20 cellular contexts compared by ENCODE assay signal in genomic region chr5:88686743-88687142, GRCh38.
DNase-seq lines count a peak whose midpoint lies in the region; ATAC-seq and TF ChIP-seq lines count a peak whose summit lies in the region.
"Had no signal": no experiment of that assay in that cellular context is flagged by ENCODE, and none has a peak within 500 bp of the region (broad histone marks: within the 10 kb centered on the region; RNA-seq: fewer than 3 reads in every experiment).

No MANE protein-coding gene starts in this region.

- no peaks in the 10 kb centered on the region for H3K79me2 ChIP-seq in GM23338 (replicated peaks; ENCODE audit: insufficient read depth)
- H3K79me2 ChIP-seq in osteoblast (ENCODE audit: insufficient read depth, low read length), result no peaks in the 10 kb centered on the region

- no peak for TF ChIP-seq CTCF in GM23338 (conservative IDR thresholded peaks at IDR 0.05; ENCODE audit: low read depth in 2 of 2)
- no peak for TF ChIP-seq CTCF in dorsolateral prefrontal cortex (IDR thresholded peaks at IDR 0.05 in 54 of 56, conservative IDR thresholded peaks at IDR 0.05 in 2 of 56; ENCODE audit: low read depth in 1 of 56, partially characterized antibody in 56 of 56)
- TF ChIP-seq CTCF in osteoblast (IDR thresholded peaks at IDR 0.05; ENCODE audit: extremely low read depth, low read depth, low read length), result no peak

- H3K4me3 ChIP-seq in GM23338 (no peak overlapping the region), dorsolateral prefrontal cortex (peak overlapping the region; percentile 6 to 93 (median 79)), osteoblast (ENCODE audit: insufficient read depth, low read length) (no peak overlapping the region)
- H3K4me3 ChIP-seq: BLaER1, Peyer's patch had no signal

- H3K9me3 Mint-ChIP-seq in GM23338, result no peaks in the 10 kb centered on the region; the same call in 2 of the 3 replicates
- no peaks in the 10 kb centered on the region for H3K9me3 Mint-ChIP-seq in activated T-helper 1 cell treated with anti-CD3 and anti-CD28 coated beads, Interleukin-12 subunit alpha, Interleukin-12 subunit beta, Interleukin-2, Interleukin-4 antibody, amounts not matched to agents 30 ng/mL and 10 ng/mL and 1 ng/mL, durations not matched to agents 14 hours and 24 hours and 36 hours
- no peaks in the 10 kb centered on the region for H3K9me3 Mint-ChIP-seq in activated CD4-positive, alpha-beta memory T cell treated with anti-CD3 and anti-CD28 coated beads, Interleukin-2, amount 10 ng/mL, durations not matched to agents 7 days and 5 days

- H3K9me2 ChIP-seq in GM23338 (ENCODE audit: insufficient read depth), result no peaks in the 10 kb centered on the region

- H4K20me1 ChIP-seq in GM23338 (replicated peaks; ENCODE audit: insufficient read depth) (peaks cover 12% of the 10 kb centered on the region), osteoblast (ENCODE audit: insufficient read depth, low read length) (no peaks in the 10 kb centered on the region)

- H3K9me3 ChIP-seq in osteoblast (ENCODE audit: low read depth, low read length), result no peaks in the 10 kb centered on the region

- no peak overlapping the region for H3K27ac ChIP-seq in GM23338 (ENCODE audit: low read depth)
- peak overlapping the region; percentile 75 to 100 (median 99) for H3K27ac ChIP-seq in dorsolateral prefrontal cortex
- no peak overlapping the region for H3K27ac ChIP-seq in osteoblast (ENCODE audit: low read depth, low read length)
- H3K27ac ChIP-seq: BLaER1, HL-60, Peyer's patch had no signal

- H3K4me1 ChIP-seq in GM23338 (ENCODE audit: insufficient read depth), result peaks cover 75% of the 10 kb centered on the region
- peaks cover 9% of the 10 kb centered on the region for H3K4me1 ChIP-seq in osteoblast (ENCODE audit: insufficient read depth, low read length)
- H3K4me1 ChIP-seq: BLaER1 had no signal

- H2AFZ ChIP-seq in GM23338 (no peak overlapping the region), osteoblast (ENCODE audit: low read length) (no peak overlapping the region)

- ATAC-seq in GM23338, result no peak
- ATAC-seq in HG03175 (IDR thresholded peaks at IDR 0.05; ENCODE audit: unreplicated experiment), result no peak

- no peak overlapping the region for H3K4me2 ChIP-seq in GM23338
- no peak overlapping the region for H3K4me2 ChIP-seq in osteoblast (ENCODE audit: insufficient read depth, low read length)
- H3K4me2 ChIP-seq: BLaER1 had no signal

- H3K4me3 Mint-ChIP-seq in GM23338, result no peak overlapping the region
- no peak overlapping the region for H3K4me3 Mint-ChIP-seq in activated T-helper 1 cell treated with anti-CD3 and anti-CD28 coated beads, Interleukin-12 subunit alpha, Interleukin-12 subunit beta, Interleukin-2, Interleukin-4 antibody, amounts not matched to agents 30 ng/mL and 10 ng/mL and 1 ng/mL, durations not matched to agents 14 hours and 24 hours and 36 hours
- H3K4me3 Mint-ChIP-seq in activated CD4-positive, alpha-beta memory T cell treated with anti-CD3 and anti-CD28 coated beads, Interleukin-2, amount 10 ng/mL, durations not matched to agents 7 days and 5 days, result no peak overlapping the region

- H3K27me3 ChIP-seq in GM23338 (ENCODE audit: insufficient read depth) (peaks cover 100% of the 10 kb centered on the region), dorsolateral prefrontal cortex (peaks cover 0 to 9% (median 0%) of the 10 kb centered on the region in 45 donors), osteoblast (ENCODE audit: insufficient read depth, low read length) (peaks cover 100% of the 10 kb centered on the region)

- H3K4me1 Mint-ChIP-seq in GM23338, result peaks cover 72% of the 10 kb centered on the region
- H3K4me1 Mint-ChIP-seq in activated T-helper 1 cell treated with anti-CD3 and anti-CD28 coated beads, Interleukin-12 subunit alpha, Interleukin-12 subunit beta, Interleukin-2, Interleukin-4 antibody, amounts not matched to agents 30 ng/mL and 10 ng/mL and 1 ng/mL, durations not matched to agents 14 hours and 24 hours and 36 hours (ENCODE audit: low read depth), result peaks cover 25% of the 10 kb centered on the region
- H3K4me1 Mint-ChIP-seq in activated CD4-positive, alpha-beta memory T cell treated with anti-CD3 and anti-CD28 coated beads, Interleukin-2, amount 10 ng/mL, durations not matched to agents 7 days and 5 days, result peaks cover 12% of the 10 kb centered on the region

- H3F3A ChIP-seq in GM23338 (replicated peaks; ENCODE audit: low read depth), result peaks cover 22% of the 10 kb centered on the region

- H3K27ac Mint-ChIP-seq in GM23338, result no peak overlapping the region
- H3K27ac Mint-ChIP-seq in activated T-helper 1 cell treated with anti-CD3 and anti-CD28 coated beads, Interleukin-12 subunit alpha, Interleukin-12 subunit beta, Interleukin-2, Interleukin-4 antibody, amounts not matched to agents 30 ng/mL and 10 ng/mL and 1 ng/mL, durations not matched to agents 14 hours and 24 hours and 36 hours, result peak overlapping the region; percentile 61
- H3K27ac Mint-ChIP-seq in activated CD4-positive, alpha-beta memory T cell treated with anti-CD3 and anti-CD28 coated beads, Interleukin-2, amount 10 ng/mL, durations not matched to agents 7 days and 5 days, result no peak overlapping the region
- H3K27ac Mint-ChIP-seq: H9 had no signal

- H3K36me3 ChIP-seq in GM23338 (ENCODE audit: insufficient read depth) (no peaks in the 10 kb centered on the region), osteoblast (ENCODE audit: insufficient read depth, low read length) (no peaks in the 10 kb centered on the region)
- H3K36me3 ChIP-seq: BLaER1, Peyer's patch had no signal

- CTCF ChIA-PET in activated CD4-positive, alpha-beta memory T cell treated with anti-CD3 and anti-CD28 coated beads, Interleukin-2, amount 10 ng/mL, durations not matched to agents 7 days and 5 days (lab: Charles Lee), result no interaction called here

- H3K27me3 Mint-ChIP-seq in GM23338 (ENCODE audit: insufficient read depth, low read depth, poor library complexity), result peaks cover 100% of the 10 kb centered on the region
- H3K27me3 Mint-ChIP-seq in activated T-helper 1 cell treated with anti-CD3 and anti-CD28 coated beads, Interleukin-12 subunit alpha, Interleukin-12 subunit beta, Interleukin-2, Interleukin-4 antibody, amounts not matched to agents 30 ng/mL and 10 ng/mL and 1 ng/mL, durations not matched to agents 14 hours and 24 hours and 36 hours (ENCODE audit: insufficient read depth), result peaks cover 85% of the 10 kb centered on the region
- peaks cover 93% of the 10 kb centered on the region for H3K27me3 Mint-ChIP-seq in activated CD4-positive, alpha-beta memory T cell treated with anti-CD3 and anti-CD28 coated beads, Interleukin-2, amount 10 ng/mL, durations not matched to agents 7 days and 5 days

- POLR2A ChIA-PET in activated CD4-positive, alpha-beta memory T cell treated with anti-CD3 and anti-CD28 coated beads, Interleukin-2, amount 10 ng/mL, durations not matched to agents 7 days and 5 days (lab: Charles Lee), result no interaction called here

- no peaks in the 10 kb centered on the region for H3K36me3 Mint-ChIP-seq in GM23338 (ENCODE audit: low read depth)
- H3K36me3 Mint-ChIP-seq in activated T-helper 1 cell treated with anti-CD3 and anti-CD28 coated beads, Interleukin-12 subunit alpha, Interleukin-12 subunit beta, Interleukin-2, Interleukin-4 antibody, amounts not matched to agents 30 ng/mL and 10 ng/mL and 1 ng/mL, durations not matched to agents 14 hours and 24 hours and 36 hours (ENCODE audit: low read depth), result peaks cover 8% of the 10 kb centered on the region
- peaks cover 6% of the 10 kb centered on the region for H3K36me3 Mint-ChIP-seq in activated CD4-positive, alpha-beta memory T cell treated with anti-CD3 and anti-CD28 coated beads, Interleukin-2, amount 10 ng/mL, durations not matched to agents 7 days and 5 days (ENCODE audit: low read depth)

- DNase-seq in GM23338 (ENCODE audit: low spot score), result peak; percentile 1
- no peak for DNase-seq in activated T-helper 1 cell treated with anti-CD3 and anti-CD28 coated beads, Interleukin-12 subunit alpha, Interleukin-12 subunit beta, Interleukin-2, Interleukin-4 antibody, amounts not matched to agents 30 ng/mL and 10 ng/mL and 1 ng/mL, durations not matched to agents 14 hours and 24 hours and 36 hours (ENCODE audit: low spot score)
- no peak for DNase-seq in dorsolateral prefrontal cortex
- DNase-seq in occipital lobe (lab: John Stamatoyannopoulos, UW), result peak; percentile 19
- no peak for DNase-seq in activated CD4-positive, alpha-beta memory T cell treated with anti-CD3 and anti-CD28 coated beads, Interleukin-2, amount 10 ng/mL, durations not matched to agents 7 days and 5 days
- DNase-seq in osteoblast (ENCODE audit: insufficient read length, low spot score, missing footprints), result no peak
- DNase-seq: CD4-positive, alpha-beta memory T cell; DMS153; GDM1; H9; IMR-90; NCI-H1092 treated with DMSO at 0.1 percent for 48 hours; NCI-H2081; NCI-H2171 treated with DMSO at 0.1 percent for 48 hours; NCI-H446; NCI-H526 treated with DMSO at 0.1 percent for 48 hours; Peyer's patch had no signal

- intact Hi-C loops in activated T-helper 1 cell treated with anti-CD3 and anti-CD28 coated beads, Interleukin-12 subunit alpha, Interleukin-12 subunit beta, Interleukin-2, Interleukin-4 antibody, amounts not matched to agents 30 ng/mL and 10 ng/mL and 1 ng/mL, durations not matched to agents 14 hours and 24 hours and 36 hours (cut with micrococcal nuclease), result loop anchor here (1.0 kb wide), 1 partner anchor 11 kb away; no protein-coding TSS in a partner anchor
- intact Hi-C loops in dorsolateral prefrontal cortex (cut with DNase I), result loop anchor here (10.0 kb wide), 2 partner anchors 742 to 1272 kb away; partner anchors contain the start of gene CCNH (in 1 of the 2)

TF ChIP-seq in GM23338, 12 proteins besides CTCF, POLR2A, EP300 and RAD21:
- TF ChIP-seq ETS1 (IDR thresholded peaks at IDR 0.05), result no peak
- TF ChIP-seq CREB1 (CRISPR knock-in tag; IDR thresholded peaks at IDR 0.05; ENCODE audit: low read depth), result no peak
- no peak for TF ChIP-seq EZH2phosphoT487 (IDR thresholded peaks at IDR 0.05; ENCODE audit: unreplicated experiment)
- no peak for TF ChIP-seq NANOG (IDR thresholded peaks at IDR 0.05; ENCODE audit: borderline replicate concordance)

Comparison
In these comparisons a context has a peak if more than half of its experiments do, and no peak if none do; other contexts are left out.
1. DNase-seq: peak in GM23338 (single experiment) and occipital lobe (single experiment); none in activated T-helper 1 cell treated with anti-CD3 and anti-CD28 coated beads, Interleukin-12 subunit alpha, Interleukin-12 subunit beta, Interleukin-2, Interleukin-4 antibody, amounts not matched to agents 30 ng/mL and 10 ng/mL and 1 ng/mL, durations not matched to agents 14 hours and 24 hours and 36 hours (single experiment), dorsolateral prefrontal cortex (0 of 10), activated CD4-positive, alpha-beta memory T cell treated with anti-CD3 and anti-CD28 coated beads, Interleukin-2, amount 10 ng/mL, durations not matched to agents 7 days and 5 days (single experiment) and osteoblast (single experiment).
2. H3K27ac ChIP-seq: peak in dorsolateral prefrontal cortex (59 of 59); none in GM23338 (single experiment) and osteoblast (single experiment).
3. H3K4me3 ChIP-seq: peak in dorsolateral prefrontal cortex (59 of 59); none in GM23338 (single experiment) and osteoblast (single experiment).